Comparison of ENCODE assay signal across 16 cellular contexts in genomic region chr1:65083263-65083896, GRCh38.
DNase-seq lines count a peak whose midpoint lies in the region; ATAC-seq, FAIRE-seq and TF ChIP-seq lines count a peak whose summit lies in the region.
"Had no signal": no experiment of that assay in that cellular context is flagged by ENCODE, and none has a peak within 500 bp of the region (broad histone marks: within the 10 kb centered on the region; RNA-seq: fewer than 3 reads in every experiment).

No MANE protein-coding gene starts in this region.

- H3K27ac Mint-ChIP-seq in immature natural killer cell = no peak overlapping the region
- H3K27ac Mint-ChIP-seq: CD8-positive, alpha-beta memory T cell; T-helper 17 cell had no signal

- 75 to 81% methylated on average over 4 of the region's 4 CpGs for WGBS in heart right ventricle, 2 donors

- DNase-seq in OCI-M1 (lab: John Stamatoyannopoulos, UW) (peak; percentile 31), kidney glomerular epithelial cell (lab: John Stamatoyannopoulos, UW) (peak; percentile 30), frontal cortex (ENCODE audit: low spot score in 2 of 2) (no peak), heart right ventricle (no peak), GM19240 (ENCODE audit: insufficient read length, low spot score) (no peak), immature natural killer cell (no peak)
- DNase-seq: anterior cingulate cortex; CD8-positive, alpha-beta memory T cell; effector CD8-positive, alpha-beta T cell; NCI-H2029 treated with DMSO at 0.1 percent for 48 hours; PC-9; posterior cingulate gyrus; stomach; T-helper 17 cell had no signal

- H3K9me3 Mint-ChIP-seq in immature natural killer cell = peaks cover 0 to 1% (median 0%) of the 10 kb centered on the region in 6 donors

- no peak for FAIRE-seq in frontal cortex (lab: Jason Lieb, UNC)

- H3K4me1 Mint-ChIP-seq in immature natural killer cell = no peaks in the 10 kb centered on the region
- H3K4me1 Mint-ChIP-seq: CD8-positive, alpha-beta memory T cell had no signal

- no peaks in the 10 kb centered on the region for H3K36me3 Mint-ChIP-seq in immature natural killer cell

- peak; percentile 73 for ATAC-seq in GM18868 (IDR thresholded peaks at IDR 0.05; ENCODE audit: unreplicated experiment)
- peak; percentile 78 for ATAC-seq in HG02610 (IDR thresholded peaks at IDR 0.05; ENCODE audit: unreplicated experiment)
- no peak for ATAC-seq in heart right ventricle
- ATAC-seq: T-helper 17 cell had no signal

- no peaks in the 10 kb centered on the region for H3K27me3 ChIP-seq in heart right ventricle
- H3K27me3 ChIP-seq: stomach had no signal

- no peak overlapping the region for H3K4me3 Mint-ChIP-seq in immature natural killer cell
- H3K4me3 Mint-ChIP-seq: CD8-positive, alpha-beta memory T cell; T-helper 17 cell had no signal

- no peak for TF ChIP-seq CTCF in heart right ventricle (IDR thresholded peaks at IDR 0.05)

- H3K9me3 ChIP-seq in heart right ventricle = no peaks in the 10 kb centered on the region
- H3K9me3 ChIP-seq: stomach had no signal

- intact Hi-C loops in heart right ventricle (cut with DNase I) = loop anchor here in 1 of 10 donors (5.0 kb wide), 1 partner anchor 54 kb away; no protein-coding TSS in a partner anchor

- H3K27ac ChIP-seq in heart right ventricle = no peak overlapping the region
- H3K27ac ChIP-seq: PC-9, stomach had no signal

- peaks cover 0 to 6% (median 0%) of the 10 kb centered on the region in 9 donors for H3K4me1 ChIP-seq in heart right ventricle
- H3K4me1 ChIP-seq: stomach had no signal

- H3K27me3 Mint-ChIP-seq in immature natural killer cell (ENCODE audit: low read depth in 3 of 3) = peaks cover 0 to 3% (median 0%) of the 10 kb centered on the region in 3 donors

- no peak overlapping the region for H3K4me3 ChIP-seq in heart right ventricle
- H3K4me3 ChIP-seq: PC-9, stomach had no signal

- no peaks in the 10 kb centered on the region for H3K36me3 ChIP-seq in heart right ventricle
- H3K36me3 ChIP-seq: stomach had no signal

Comparison
In these comparisons a context has a peak if more than half of its experiments do, and no peak if none do; other contexts are left out.
1. ATAC-seq: peak in GM18868 (single experiment) and HG02610 (single experiment); none in heart right ventricle (0 of 8).
2. DNase-seq: peak in OCI-M1 (single experiment) and kidney glomerular epithelial cell (single experiment); none in frontal cortex (0 of 2), heart right ventricle (0 of 2), GM19240 (single experiment) and immature natural killer cell (0 of 3).